16 cellular contexts compared by ENCODE assay signal in the genomic region with DNA sequence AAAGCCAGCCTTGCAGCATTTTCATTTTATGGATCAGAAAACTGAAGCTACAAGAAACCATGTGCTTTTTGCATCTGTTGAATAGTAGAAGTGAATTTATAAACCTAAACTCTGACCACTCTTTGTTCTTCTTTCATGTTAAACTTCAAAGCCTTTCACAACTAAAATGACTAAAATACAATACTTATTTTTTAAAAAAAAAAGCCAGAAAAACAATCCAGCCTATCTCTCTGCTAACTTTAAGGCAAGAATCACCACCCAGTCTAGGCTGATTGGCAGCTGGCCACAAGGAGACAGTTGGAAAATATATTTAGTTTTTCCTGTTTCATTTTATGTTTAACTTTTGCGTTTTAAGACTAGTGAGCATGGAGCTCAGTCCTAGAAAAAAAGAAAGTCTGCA.
DNase-seq lines count a peak whose midpoint lies in the region; ATAC-seq and TF ChIP-seq lines count a peak whose summit lies in the region.
"Had no signal": no experiment of that assay in that cellular context is flagged by ENCODE, and none has a peak within 500 bp of the region (broad histone marks: within the 10 kb centered on the region; RNA-seq: fewer than 3 reads in every experiment).

No MANE protein-coding gene starts in this region.

- no peaks in the 10 kb centered on the region for H4K20me1 ChIP-seq in OCI-LY3 (ENCODE audit: insufficient read depth, low read length)

- H3K4me3 ChIP-seq in OCI-LY3 (ENCODE audit: low read length) (peak overlapping the region; percentile 54), mucosa of descending colon (no peak overlapping the region)
- H3K4me3 ChIP-seq: ovary, tibial nerve had no signal

- peak overlapping the region; percentile 82 for H3K4me2 ChIP-seq in OCI-LY3 (ENCODE audit: low read length)

- peak overlapping the region; percentile 89 for H3K27ac ChIP-seq in OCI-LY3 (ENCODE audit: low read length)
- H3K27ac ChIP-seq: tibial nerve had no signal

- H3K27me3 ChIP-seq in OCI-LY3 (ENCODE audit: low read depth, low read length) = no peaks in the 10 kb centered on the region
- H3K27me3 ChIP-seq: heart left ventricle, ovary, tibial nerve had no signal

- no peak overlapping the region; the same call in 1 of the 2 replicates for H2AFZ ChIP-seq in OCI-LY3 (ENCODE audit: low read depth, low read length)

- CTCF ChIA-PET in GM10248 (lab: Yijun Ruan, JAX) = interaction anchor here (1.0 to 2.1 kb wide), 2 partner anchors 8 to 10 kb away, joined by 3 to 5 read pairs; no protein-coding TSS in a partner anchor

- H3K4me1 ChIP-seq in OCI-LY3 (ENCODE audit: low read length) (peaks cover 50% of the 10 kb centered on the region), mucosa of descending colon (ENCODE audit: low read depth) (peaks cover 3% of the 10 kb centered on the region)

- peak; percentile 31 for ATAC-seq in HG02759 (IDR thresholded peaks at IDR 0.05; ENCODE audit: unreplicated experiment)
- peak; percentile 47 for ATAC-seq in mucosa of descending colon
- ATAC-seq in HG03280 (IDR thresholded peaks at IDR 0.05; ENCODE audit: unreplicated experiment) = no peak
- ATAC-seq: stimulated activated effector memory CD8-positive, alpha-beta T cell treated with anti-CD3 and anti-CD28 coated beads, Interleukin-12 subunit alpha, Interleukin-12 subunit beta, amount 100 ng/mL, for 72 hours had no signal

- TF ChIP-seq CTCF in GM10248 (IDR thresholded peaks at IDR 0.05; ENCODE audit: control extremely low read depth, extremely low read depth, low read depth, missing control alignments) = no peak
- no peak for TF ChIP-seq CTCF in OCI-LY3 (IDR thresholded peaks at IDR 0.05; ENCODE audit: low read depth, low read length)
- TF ChIP-seq CTCF in mucosa of descending colon (IDR thresholded peaks at IDR 0.05) = no peak

- H3K36me3 ChIP-seq in OCI-LY3 (replicated peaks; ENCODE audit: low read depth, low read length) = peaks cover 16% of the 10 kb centered on the region
- no peaks in the 10 kb centered on the region for H3K36me3 ChIP-seq in mucosa of descending colon (ENCODE audit: low read depth)
- H3K36me3 ChIP-seq: heart left ventricle, ovary, tibial nerve had no signal

- H3K79me2 ChIP-seq in OCI-LY3 (ENCODE audit: low read length) = no peaks in the 10 kb centered on the region

- intact Hi-C loops in mucosa of descending colon (cut with DNase I, micrococcal nuclease) = no loop called here

- H3K9ac ChIP-seq in OCI-LY3 (ENCODE audit: low read length) = peak overlapping the region; percentile 59

- POLR2A ChIA-PET in GM10248 (lab: Yijun Ruan, JAX) = no interaction called here

- DNase-seq in GM10248 (ENCODE audit: extremely low spot score) (peak; percentile 12), mucosa of descending colon (peak in 2 of 3 donors; percentile 36 to 67), kidney glomerular epithelial cell (lab: John Stamatoyannopoulos, UW) (no peak), NCI-H1417 treated with DMSO at 0.1 percent for 48 hours (lab: John Stamatoyannopoulos, UW) (no peak)
- no peak for DNase-seq in central memory CD4-positive, alpha-beta T cell
- DNase-seq: CD4-positive, alpha-beta memory T cell; DND-41; heart left ventricle; NCI-H1092; NCI-H774 had no signal

- H3K9me3 ChIP-seq in OCI-LY3 (ENCODE audit: insufficient read depth, low read length) (peaks cover 15% of the 10 kb centered on the region; the same call in 1 of the 2 replicates), mucosa of descending colon (no peaks in the 10 kb centered on the region)
- H3K9me3 ChIP-seq: ovary had no signal

Comparison
In these comparisons a context has a peak if more than half of its experiments do, and no peak if none do; other contexts are left out.
1. DNase-seq: peak in GM10248 (single experiment) and mucosa of descending colon (2 of 3); none in kidney glomerular epithelial cell (single experiment), NCI-H1417 treated with DMSO at 0.1 percent for 48 hours (single experiment) and central memory CD4-positive, alpha-beta T cell (single experiment).